28 cellular contexts compared by ENCODE assay signal in the genomic region with DNA sequence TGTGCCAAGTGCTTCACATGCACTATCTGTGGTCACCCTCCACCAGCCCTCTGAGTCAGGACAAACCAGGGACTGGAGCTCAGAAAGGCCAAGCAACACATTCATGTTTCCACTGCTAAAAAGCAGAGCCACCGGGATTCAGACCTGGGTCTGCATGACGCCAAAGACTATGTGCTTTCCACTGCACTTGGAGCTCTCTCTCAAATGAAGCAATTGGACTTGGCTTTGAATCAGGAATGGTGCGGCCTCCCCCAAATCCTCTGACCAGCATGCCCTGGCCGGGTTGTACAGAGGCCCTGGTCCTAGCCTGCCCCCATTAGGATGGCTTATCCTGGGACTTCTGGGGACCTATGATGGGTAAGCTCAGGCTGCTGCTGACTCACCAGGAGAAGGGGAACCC.
DNase-seq lines count a peak whose midpoint lies in the region; ATAC-seq and TF ChIP-seq lines count a peak whose summit lies in the region.
"Had no signal": no experiment of that assay in that cellular context is flagged by ENCODE, and none has a peak within 500 bp of the region (broad histone marks: within the 10 kb centered on the region; RNA-seq: fewer than 3 reads in every experiment).

No MANE protein-coding gene starts in this region.

- peak; percentile 42 for ATAC-seq in body of pancreas
- peak in 5 of 8 donors; percentile 9 to 64 (median 47) for ATAC-seq in heart right ventricle
- peak; percentile 35 for ATAC-seq in upper lobe of right lung
- ATAC-seq in GM18861 (IDR thresholded peaks at IDR 0.05; ENCODE audit: unreplicated experiment): no peak
- ATAC-seq: GM23338; naive thymus-derived CD4-positive, alpha-beta T cell; stimulated activated effector memory CD8-positive, alpha-beta T cell treated with anti-CD3 and anti-CD28 coated beads, Interleukin-12 subunit alpha, Interleukin-12 subunit beta, amount 100 ng/mL, for 72 hours had no signal

- DNase-seq in body of pancreas (peak in 1 of 4 donors; percentile 18), heart right ventricle (no peak), myocyte (ENCODE audit: low read depth) (peak; percentile 71), upper lobe of right lung (no peak), amniotic stem cell (lab: John Stamatoyannopoulos, UW) (no peak), NCI-H524 (lab: John Stamatoyannopoulos, UW) (no peak)
- DNase-seq: activated CD4-positive, alpha-beta T cell treated with anti-CD3 and anti-CD28 coated beads, Interleukin-2, amount 10 ng/mL, durations not matched to agents 24 days and 14 days; activated gamma-delta T cell; activated naive CD8-positive, alpha-beta T cell treated with anti-CD3 and anti-CD28 coated beads, Interleukin-2, amount 10 ng/mL, durations not matched to agents 7 days and 5 days; activated T-cell treated with anti-CD3 and anti-CD28 coated beads, Interleukin-2, amount 50 U/mL, for 24 hours; HFFc6; Karpas-422; naive thymus-derived CD4-positive, alpha-beta T cell; NCI-H1694; NCI-H510A treated with DMSO at 0.1 percent for 48 hours; occipital lobe; PC-9; retina; stimulated activated CD4-positive, alpha-beta T cell treated with anti-CD3 and anti-CD28 coated beads, Interleukin-12 subunit alpha, Interleukin-12 subunit beta, amount 100 ng/mL, for 4 hours; stimulated activated CD4-positive, alpha-beta T cell treated with anti-CD3 and anti-CD28 coated beads, Interleukin-4, amount 100 ng/mL, for 24 hours; substantia nigra; T1000 had no signal

- no peak for TF ChIP-seq CTCF in body of pancreas (IDR thresholded peaks at IDR 0.05)
- no peak for TF ChIP-seq CTCF in heart right ventricle (IDR thresholded peaks at IDR 0.05)
- TF ChIP-seq CTCF in upper lobe of right lung (IDR thresholded peaks at IDR 0.05): no peak

- no peak for TF ChIP-seq POLR2A in body of pancreas (IDR thresholded peaks at IDR 0.05)

- H3K27ac ChIP-seq in body of pancreas (no peak overlapping the region), heart right ventricle (peak overlapping the region in 2 of 10 donors; percentile 26 to 44), upper lobe of right lung (no peak overlapping the region)
- H3K27ac ChIP-seq: C4-2B, HL-60, PC-9 had no signal

- H3K27me3 ChIP-seq in body of pancreas (no peaks in the 10 kb centered on the region), heart right ventricle (no peaks in the 10 kb centered on the region), upper lobe of right lung (no peaks in the 10 kb centered on the region)
- H3K27me3 ChIP-seq: dorsolateral prefrontal cortex had no signal

- intact Hi-C loops in body of pancreas (cut with DNase I): no loop called here
- intact Hi-C loops in heart right ventricle (cut with DNase I): no loop called here
- intact Hi-C loops in upper lobe of right lung (cut with DNase I): no loop called here

- 74 to 80% methylated on average over 1 to 4 of the region's 4 CpGs for WGBS in body of pancreas, 2 donors
- WGBS in heart right ventricle, 2 donors: 76% methylated on average over 4 of the region's 4 CpGs

- H3K36me3 ChIP-seq in body of pancreas (replicated peaks in 1 of 2; ENCODE audit: insufficient read depth in 1 of 2, low read depth in 2 of 2) (no peaks in the 10 kb centered on the region), heart right ventricle (no peaks in the 10 kb centered on the region), upper lobe of right lung (no peaks in the 10 kb centered on the region)

- H3K4me1 ChIP-seq in body of pancreas (no peaks in the 10 kb centered on the region), heart right ventricle (no peaks in the 10 kb centered on the region), upper lobe of right lung (no peaks in the 10 kb centered on the region)

- H3K4me3 ChIP-seq in body of pancreas (no peak overlapping the region), heart right ventricle (no peak overlapping the region), upper lobe of right lung (no peak overlapping the region)
- H3K4me3 ChIP-seq: dorsolateral prefrontal cortex, GM23338, PC-9 had no signal

- H3K9me3 ChIP-seq in body of pancreas (no peaks in the 10 kb centered on the region), heart right ventricle (no peaks in the 10 kb centered on the region), upper lobe of right lung (no peaks in the 10 kb centered on the region)
